Comparison of ENCODE assay signal across 33 cellular contexts in genomic region chr3:172564499-172564898, GRCh38. TPM values are rescaled to one million over a fixed set of nuclear protein-coding genes. Genes with fewer than 3 reads are reported as not detected.
DNase-seq lines count a peak whose midpoint lies in the region; ATAC-seq, FAIRE-seq and TF ChIP-seq lines count a peak whose summit lies in the region.
"Had no signal": no experiment of that assay in that cellular context is flagged by ENCODE, and none has a peak within 500 bp of the region (broad histone marks: within the 10 kb centered on the region; RNA-seq: fewer than 3 reads in every experiment).

No MANE protein-coding gene starts in this region.

- TF ChIP-seq POLR2A in HCT116 (IDR thresholded peaks at IDR 0.05; ENCODE audit: borderline replicate concordance, extremely low read depth, insufficient read depth, insufficient read length) (no peak), testis (IDR thresholded peaks at IDR 0.05) (no peak)

- H2AFZ ChIP-seq in HCT116 (ENCODE audit: low read depth, low read length, poor library complexity, severe bottlenecking), result peak overlapping the region; percentile 84

- 92 to 95% methylated on average over 5 of the region's 5 CpGs for WGBS in testis, 2 donors

- TF ChIP-seq CTCF in HCT116 (IDR thresholded peaks at IDR 0.05 in 2 of 3, conservative IDR thresholded peaks at IDR 0.05 in 1 of 3; ENCODE audit: borderline replicate concordance in 1 of 3, insufficient read depth in 1 of 3, low read depth in 2 of 3, low read length in 2 of 3) (no peak), kidney (IDR thresholded peaks at IDR 0.05; ENCODE audit: borderline replicate concordance, extremely low read depth, insufficient read depth) (no peak), testis (IDR thresholded peaks at IDR 0.05) (no peak)

- H3K9me2 ChIP-seq in HCT116 (ENCODE audit: insufficient read depth), result no peaks in the 10 kb centered on the region

- H3K27ac ChIP-seq in HCT116 (ENCODE audit: low read depth, low read length) (no peak overlapping the region), kidney (ENCODE audit: low read depth in 2 of 2, low read length in 2 of 2) (peak overlapping the region; percentile 41 to 94), testis (no peak overlapping the region)
- H3K27ac ChIP-seq: BLaER1 had no signal

- RAD21 ChIA-PET in HCT116 (lab: Charles Lee; ENCODE audit: low non-redundant PET in 1 of 2, low total read pairs in 2 of 2, uncharacterized antibody in 2 of 2, unreplicated experiment in 2 of 2), result no interaction called here

- no peaks in the 10 kb centered on the region for H3K27me3 ChIP-seq in HCT116 (ENCODE audit: insufficient read depth, low read length)
- no peaks in the 10 kb centered on the region for H3K27me3 ChIP-seq in testis
- H3K27me3 ChIP-seq: BLaER1, gastrocnemius medialis, left lung, MG63, sigmoid colon, upper lobe of right lung had no signal

- no peak for TF ChIP-seq RAD21 in HCT116 (IDR thresholded peaks at IDR 0.05; ENCODE audit: low read depth)
- TF ChIP-seq RAD21 in Ishikawa (IDR thresholded peaks at IDR 0.05; ENCODE audit: low read depth), result no peak

- no TSS peak for BruUV-seq in HCT116 (replicated peaks; lab: Mats Ljungman, UMichigan)

- H3K4me1 ChIP-seq in HCT116 (ENCODE audit: control insufficient read depth in 1 of 2, insufficient read depth in 2 of 2, low read length in 2 of 2) (peaks cover 11 to 17% of the 10 kb centered on the region in 2 experiments), kidney (ENCODE audit: control insufficient read depth in 1 of 2, insufficient read depth in 1 of 2, low read depth in 1 of 2, low read length in 2 of 2) (peaks cover 12 to 21% of the 10 kb centered on the region in 2 donors), testis (no peaks in the 10 kb centered on the region)

- no peak overlapping the region for H3K4me2 ChIP-seq in HCT116 (ENCODE audit: low read length)
- H3K4me2 ChIP-seq: BLaER1 had no signal

- POLR2A ChIA-PET in HCT116 (lab: Charles Lee), result no interaction called here

- H3K36me3 ChIP-seq in HCT116 (ENCODE audit: control insufficient read depth in 1 of 2, insufficient read depth in 2 of 2, low read length in 2 of 2) (no peaks in the 10 kb centered on the region), kidney (ENCODE audit: control insufficient read depth in 1 of 2, insufficient read depth in 2 of 2, low read length in 2 of 2) (no peaks in the 10 kb centered on the region), testis (ENCODE audit: low read depth, missing control alignments) (no peaks in the 10 kb centered on the region)
- H3K36me3 ChIP-seq: BLaER1, gastrocnemius medialis, left lung, MG63, sigmoid colon, upper lobe of right lung had no signal

- H3K9me3 ChIP-seq in HCT116 (ENCODE audit: control insufficient read depth in 1 of 2, insufficient read depth in 1 of 2, low read depth in 1 of 2, low read length in 2 of 2) (peaks cover 0 to 3% of the 10 kb centered on the region in 2 experiments; a peak in 1 of 4 replicates), kidney (ENCODE audit: control insufficient read depth in 1 of 2, low read length in 2 of 2) (no peaks in the 10 kb centered on the region), testis (no peaks in the 10 kb centered on the region)
- H3K9me3 ChIP-seq: BLaER1, gastrocnemius medialis, left lung, MG63, sigmoid colon, upper lobe of right lung had no signal

- no peak overlapping the region for H3K9ac ChIP-seq in HCT116 (ENCODE audit: low read length)
- H3K9ac ChIP-seq in kidney (ENCODE audit: low read length in 2 of 2), result no peak overlapping the region
- H3K9ac ChIP-seq: BLaER1 had no signal

- H4K20me1 ChIP-seq in HCT116 (ENCODE audit: insufficient read depth), result no peaks in the 10 kb centered on the region
- H4K20me1 ChIP-seq: BLaER1 had no signal

- CTCF ChIA-PET in HCT116 (lab: Charles Lee), result no interaction called here

- DNase-seq in HCT116 (ENCODE audit: low read depth, low spot score), result no peak
- DNase-seq in kidney, result no peak
- peak; percentile 96 for DNase-seq in renal cortical epithelial cell (ENCODE audit: low read depth)
- DNase-seq in testis, result no peak
- DNase-seq in activated CD4-positive, CD25-positive, alpha-beta regulatory T cell (lab: John Stamatoyannopoulos, UW), result no peak
- DNase-seq: activated CD4-positive, alpha-beta T cell treated with anti-CD3 and anti-CD28 coated beads for 48 hours; activated effector memory CD4-positive, alpha-beta T cell treated with Interleukin-2 at 50 U/mL for 16 hours; anterior cingulate cortex; COR-L47; DMS53; gastrocnemius medialis; hippocampal formation; KG1; left lung; mesenchymal stem cell; MG63; NCI-H1417 treated with DMSO at 0.1 percent for 48 hours; NCI-H2081 treated with DMSO at 0.1 percent for 48 hours; NCI-H226; NCI-H774; posterior cingulate gyrus; sigmoid colon; stimulated activated CD4-positive, alpha-beta T cell treated with anti-CD3 and anti-CD28 coated beads, Interleukin-4, amount 100 ng/mL, for 24 hours; SW 1271; upper lobe of right lung had no signal

- ATAC-seq in HCT116 (no peak), GM18858 (IDR thresholded peaks at IDR 0.05; ENCODE audit: unreplicated experiment) (no peak), GM19324 (IDR thresholded peaks at IDR 0.05; ENCODE audit: low FRiP score, unreplicated experiment) (no peak)
- ATAC-seq: gastrocnemius medialis, left lung, upper lobe of right lung had no signal

- no peaks in the 10 kb centered on the region for H3K79me2 ChIP-seq in HCT116 (ENCODE audit: insufficient read depth, low read length)

- no peak overlapping the region for H3K4me3 ChIP-seq in HCT116 (replicated peaks in 1 of 2; ENCODE audit: low read depth in 1 of 2, low read length in 2 of 2)
- H3K4me3 ChIP-seq in kidney (ENCODE audit: low read length in 2 of 2), result no peak overlapping the region
- H3K4me3 ChIP-seq in testis, result no peak overlapping the region
- H3K4me3 ChIP-seq: BLaER1, gastrocnemius medialis, left lung, MG63, sigmoid colon, upper lobe of right lung had no signal

- intact Hi-C loops in HCT116 (cut with micrococcal nuclease) (no loop called here), kidney (cut with DNase I) (no loop called here), testis (cut with DNase I; ENCODE audit: low total_unique reads) (no loop called here)

- FAIRE-seq in kidney (lab: Jason Lieb, UNC), result no peak
- FAIRE-seq: endothelial cell of umbilical vein, GM12892, HTR-8/SVneo had no signal

- TF ChIP-seq EP300 in Ishikawa (IDR thresholded peaks at IDR 0.05; ENCODE audit: borderline replicate concordance), result peak; percentile 90

TF ChIP-seq in HCT116, 20 proteins besides CTCF, POLR2A, EP300 and RAD21:
- no peak for TF ChIP-seq ELF1 (IDR thresholded peaks at IDR 0.05; ENCODE audit: borderline replicate concordance, low read depth)
- no peak for TF ChIP-seq CBX3 (IDR thresholded peaks at IDR 0.05; ENCODE audit: low read depth)
- no peak for TF ChIP-seq EGR1 (IDR thresholded peaks at IDR 0.05; ENCODE audit: low read depth)
- TF ChIP-seq MAX (IDR thresholded peaks at IDR 0.05), result no peak
- no peak for TF ChIP-seq SIN3A (IDR thresholded peaks at IDR 0.05; ENCODE audit: low read depth)

TF ChIP-seq in Ishikawa, 13 proteins besides CTCF, POLR2A, EP300 and RAD21 (continues in another document):
- TF ChIP-seq ZBTB7A (IDR thresholded peaks at IDR 0.05; ENCODE audit: low read depth) (no peak), EGR1 (IDR thresholded peaks at IDR 0.05) (no peak), REST (IDR thresholded peaks at IDR 0.05; ENCODE audit: low read depth) (no peak), NFIC (IDR thresholded peaks at IDR 0.05) (peak; percentile 79; the same call in 1 of the 2 replicates), MAX (IDR thresholded peaks at IDR 0.05) (peak; percentile 86), YY1 (IDR thresholded peaks at IDR 0.05; ENCODE audit: low read depth) (0 out of 2 replicates have a peak, but pooled peaks have one; percentile 33), TEAD4 (IDR thresholded peaks at IDR 0.05) (peak; percentile 85), FOXM1 (IDR thresholded peaks at IDR 0.05; ENCODE audit: borderline replicate concordance, low read depth) (peak; percentile 82), USF1 (IDR thresholded peaks at IDR 0.05) (peak; percentile 58)

RNA-seq across cellular contexts. Expression of gene TNFSF10, which starts 41.3 kb away (rescaled TPM):
- total RNA-seq in HCT116 (2021; ENCODE audit: unreplicated experiment), result 0.20 TPM
- polyA plus RNA-seq in HCT116 (2012), result 0.27 TPM in 1 of 2 replicates, not detected in the other
- total RNA-seq in kidney, result 277 TPM
- 75.4 TPM for polyA plus RNA-seq in kidney (ENCODE audit: insufficient read depth, low read depth, low replicate concordance)
- 398 and 575 TPM in 2 replicates for total RNA-seq in renal cortical epithelial cell
- 1 to 10 TPM; 4.3 to 8.1 TPM for total RNA-seq in testis
- 10.0 TPM for polyA plus RNA-seq in testis (ENCODE audit: insufficient read depth, low read depth, low replicate concordance)
- total RNA-seq: G401 had no signal

Comparison
In these comparisons a context has a peak if more than half of its experiments do, and no peak if none do; other contexts are left out.
1. H3K27ac ChIP-seq: peak in kidney (2 of 2); none in HCT116 (single experiment) and testis (0 of 2).
2. RNA of gene TNFSF10, which starts 41.3 kb away (total RNA-seq): 398 to 575 TPM in renal cortical epithelial cell and 277 TPM in kidney (single experiment); 4.3 to 8.1 TPM in testis and 0.20 TPM in HCT116 (single experiment); every median in the first group is over 10 times any median in the second.